ENCODE assay signal across 19 cellular contexts in genomic region chr3:49399467-49399866, GRCh38. TPM values are rescaled to one million over a fixed set of nuclear protein-coding genes. Genes with fewer than 3 reads are reported as not detected.
DNase-seq lines count a peak whose midpoint lies in the region; ATAC-seq, FAIRE-seq and TF ChIP-seq lines count a peak whose summit lies in the region.
"Had no signal": no experiment of that assay in that cellular context is flagged by ENCODE, and none has a peak within 500 bp of the region (broad histone marks: within the 10 kb centered on the region; RNA-seq: fewer than 3 reads in every experiment).

No MANE protein-coding gene starts in this region.

- H3K9ac ChIP-seq in PC-3 (ENCODE audit: low read length), result no peak overlapping the region

- no peaks in the 10 kb centered on the region for H3K4me1 ChIP-seq in PC-3 (ENCODE audit: insufficient read depth, low read length)
- H3K4me1 ChIP-seq: BE2C had no signal

- no peak for TF ChIP-seq CTCF in CD4-positive, alpha-beta T cell (IDR thresholded peaks at IDR 0.05)
- TF ChIP-seq CTCF in PC-3 (conservative IDR thresholded peaks at IDR 0.05; ENCODE audit: low read depth, low read length) (no peak), omental fat pad (IDR thresholded peaks at IDR 0.05) (no peak)

- no peak for FAIRE-seq in H54 (lab: Jason Lieb, UNC)

- H3K79me2 ChIP-seq in PC-3 (ENCODE audit: low read length), result peaks cover 100% of the 10 kb centered on the region

- BruUV-seq in PC-3 (replicated peaks; lab: Mats Ljungman, UMichigan), result no TSS peak

- intact Hi-C loops in CD4-positive, alpha-beta T cell (cut with DNase I, micrococcal nuclease), result no loop called here
- intact Hi-C loops in PC-3 (cut with micrococcal nuclease), result no loop called here

- H2AFZ ChIP-seq in PC-3 (ENCODE audit: low read length), result no peak overlapping the region
- H2AFZ ChIP-seq: GM23338 had no signal

- H3K9me3 ChIP-seq in CD4-positive, alpha-beta T cell (ENCODE audit: control insufficient read depth, low read length), result no peaks in the 10 kb centered on the region
- no peaks in the 10 kb centered on the region for H3K9me3 ChIP-seq in PC-3 (ENCODE audit: low read length)
- H3K9me3 ChIP-seq: BE2C had no signal

- POLR2A ChIA-PET in CD4-positive, alpha-beta T cell (lab: Charles Lee), result interaction anchor here (1.2 kb wide), 1 partner anchor 45 kb away, joined by 3 read pairs; no protein-coding TSS in a partner anchor
- POLR2A ChIA-PET in PC-3 (lab: Charles Lee; ENCODE audit: unreplicated experiment), result interaction anchor here (0.6 kb wide), 1 partner anchor 50 kb away, joined by 8 read pairs; no protein-coding TSS in a partner anchor

- no peak for TF ChIP-seq POLR2A in H54 (IDR thresholded peaks at IDR 0.05; ENCODE audit: low read depth, low read length)

- H3F3A ChIP-seq in PC-3 (ENCODE audit: low read length, unreplicated experiment), result peaks cover 8% of the 10 kb centered on the region

- no peaks in the 10 kb centered on the region for H3K9me3 Mint-ChIP-seq in CD4-positive, alpha-beta T cell
- H3K9me3 Mint-ChIP-seq: activated T-cell treated with anti-CD3 and anti-CD28 coated beads, Interleukin-2, amount 50 U/mL, for 72 hours; GM23338 had no signal

- CTCF ChIA-PET in CD4-positive, alpha-beta T cell (lab: Charles Lee), result interaction anchor here (0.7 to 1.3 kb wide), 3 partner anchors 9 to 50 kb away, joined by 3 to 4 read pairs (median 3); no protein-coding TSS in a partner anchor
- CTCF ChIA-PET in PC-3 (lab: Charles Lee), result no interaction called here

- H3K4me2 ChIP-seq in PC-3 (ENCODE audit: low read length), result no peak overlapping the region
- H3K4me2 ChIP-seq: GM23338 had no signal

- no peaks in the 10 kb centered on the region for H3K27me3 ChIP-seq in CD4-positive, alpha-beta T cell (ENCODE audit: control insufficient read depth, insufficient read depth, low read length)
- no peaks in the 10 kb centered on the region for H3K27me3 ChIP-seq in PC-3 (ENCODE audit: low read length)
- H3K27me3 ChIP-seq: BE2C had no signal

- no peaks in the 10 kb centered on the region for H3K9me2 ChIP-seq in PC-3 (replicated peaks; ENCODE audit: low read length)

- peaks cover 35% of the 10 kb centered on the region for H3K36me3 ChIP-seq in PC-3 (ENCODE audit: low read depth, low read length)

- H3K4me3 Mint-ChIP-seq in CD4-positive, alpha-beta T cell, result no peak overlapping the region
- H3K4me3 Mint-ChIP-seq: GM23338 had no signal

- H3K27ac Mint-ChIP-seq in CD4-positive, alpha-beta T cell, result peak overlapping the region; percentile 28

- H4K20me1 ChIP-seq in PC-3 (ENCODE audit: low read length), result peaks cover 59% of the 10 kb centered on the region

- H3K27me3 Mint-ChIP-seq in CD4-positive, alpha-beta T cell, result no peaks in the 10 kb centered on the region

- no peak overlapping the region for H3K4me3 ChIP-seq in PC-3 (ENCODE audit: low read length)
- H3K4me3 ChIP-seq: GM23338 had no signal

- no peak for DNase-seq in CD4-positive, alpha-beta T cell
- DNase-seq in PC-3 (no peak), dermis blood vessel endothelial cell (peak; percentile 29), omental fat pad (ENCODE audit: low spot score) (no peak), substantia nigra (lab: John Stamatoyannopoulos, UW) (no peak), H54 (ENCODE audit: insufficient read length, low spot score) (no peak), GM19238 (ENCODE audit: insufficient read length, low spot score) (no peak)
- DNase-seq: activated CD4-positive, CD25-positive, alpha-beta regulatory T cell treated with anti-CD3 and anti-CD28 coated beads, Interleukin-2, amount 50 U/mL, for 72 hours; activated T-cell treated with anti-CD3 and anti-CD28 coated beads, Interleukin-2, amount 50 U/mL, for 72 hours; anterior cingulate cortex; BE2C; DMS79; hippocampal formation; MV-4-11; NCI-H2107; stimulated activated CD4-positive, alpha-beta T cell treated with anti-CD3 and anti-CD28 coated beads, Interleukin-4, amount 100 ng/mL, for 24 hours had no signal

- no peak for ATAC-seq in CD4-positive, alpha-beta T cell (ENCODE audit: poor library complexity)
- ATAC-seq in PC-3 (peak; percentile 33; the same call in 1 of the 2 replicates), omental fat pad (ENCODE audit: low FRiP score) (peak; percentile 41), HG03432 (IDR thresholded peaks at IDR 0.05; ENCODE audit: unreplicated experiment) (no peak)
- ATAC-seq: GM23338, right cardiac atrium had no signal

- H3K36me3 Mint-ChIP-seq in CD4-positive, alpha-beta T cell (ENCODE audit: low read depth), result peaks cover 68% of the 10 kb centered on the region

- peaks cover 70% of the 10 kb centered on the region for H3K4me1 Mint-ChIP-seq in CD4-positive, alpha-beta T cell (ENCODE audit: low read depth)

- no peak overlapping the region for H3K27ac ChIP-seq in CD4-positive, alpha-beta T cell (ENCODE audit: low read depth, low read length)
- H3K27ac ChIP-seq in PC-3 (ENCODE audit: low read length) (no peak overlapping the region), substantia nigra (ENCODE audit: low read depth, low read length, poor library complexity, severe bottlenecking) (no peak overlapping the region)

RNA-seq across cellular contexts. Expression of gene RHOA, which starts 12.3 kb away (rescaled TPM):
- total RNA-seq in CD4-positive, alpha-beta T cell, result 100 to 1,000 TPM; 256 to 271 TPM
- total RNA-seq in PC-3 (2014; rRNA removed), result 278 and 292 TPM in 2 replicates
- 657 and 682 TPM in 2 replicates for total RNA-seq in dermis blood vessel endothelial cell
- total RNA-seq in omental fat pad, result 100 to 1,000 TPM; 456 to 542 (median 494) TPM

RNA-seq across cellular contexts. Expression of gene TCTA, which starts 12.8 kb away (rescaled TPM):
- total RNA-seq in CD4-positive, alpha-beta T cell, result 10 to 100 TPM; 21.4 to 22.0 TPM
- total RNA-seq in PC-3 (2014; rRNA removed) (23.7 and 25.4 TPM in 2 replicates), dermis blood vessel endothelial cell (24.2 and 24.8 TPM in 2 replicates), omental fat pad (10 to 100 TPM; 15.1 to 30.9 (median 24.0) TPM)

RNA-seq across cellular contexts. Expression of gene AMT, which starts 22.8 kb away (rescaled TPM):
- total RNA-seq in CD4-positive, alpha-beta T cell, result 10 to 100 TPM; 10.5 to 12.7 TPM
- 1.6 and 1.8 TPM in 2 replicates for total RNA-seq in PC-3 (2014; rRNA removed)
- total RNA-seq in dermis blood vessel endothelial cell, result 0.28 and 0.68 TPM in 2 replicates
- 1 to 10 TPM; 1.6 to 6.8 (median 3.3) TPM for total RNA-seq in omental fat pad

RNA-seq across cellular contexts. Expression of gene NICN1, which starts 29.7 kb away (rescaled TPM):
- total RNA-seq in CD4-positive, alpha-beta T cell, result 10 to 100 TPM; 25.0 to 25.1 TPM
- total RNA-seq in PC-3 (2014; rRNA removed) (1.8 and 5.3 TPM in 2 replicates), dermis blood vessel endothelial cell (7.3 and 8.7 TPM in 2 replicates), omental fat pad (1 to 10 TPM; 2.7 to 9.4 (median 5.6) TPM)

RNA-seq across cellular contexts. Expression of gene GPX1, which starts 41.3 kb away (rescaled TPM):
- total RNA-seq in CD4-positive, alpha-beta T cell, result 10 to 100 TPM; 20.8 to 22.9 TPM
- 714 and 745 TPM in 2 replicates for total RNA-seq in PC-3 (2014; rRNA removed)
- 434 and 439 TPM in 2 replicates for total RNA-seq in dermis blood vessel endothelial cell
- 100 to 1,000 TPM; 318 to 730 (median 464) TPM for total RNA-seq in omental fat pad

Comparison
In these comparisons a context has a peak if more than half of its experiments do, and no peak if none do; other contexts are left out.
1. ATAC-seq: peak in PC-3 (single experiment) and omental fat pad (single experiment); none in CD4-positive, alpha-beta T cell (single experiment) and HG03432 (single experiment).